Comparison of ENCODE assay signal across 1 cellular context in genomic region chr1:154908129-154908528, GRCh38. TPM values are rescaled to one million over a fixed set of nuclear protein-coding genes. Genes with fewer than 3 reads are reported as not detected.
"Had no signal": no experiment of that assay in that cellular context is flagged by ENCODE, and none has a peak within 500 bp of the region (broad histone marks: within the 10 kb centered on the region; RNA-seq: fewer than 3 reads in every experiment).

No MANE protein-coding gene starts in this region.

RNA-seq across cellular contexts. Expression of gene KCNN3, which starts 38.0 kb away (rescaled TPM):
- total RNA-seq: HT-29 had no signal
